Comparison of ENCODE assay signal across 10 cellular contexts in genomic region chr11:44120169-44120568, GRCh38. TPM values are rescaled to one million over a fixed set of nuclear protein-coding genes. Genes with fewer than 3 reads are reported as not detected.
DNase-seq lines count a peak whose midpoint lies in the region; ATAC-seq and TF ChIP-seq lines count a peak whose summit lies in the region.
"Had no signal": no experiment of that assay in that cellular context is flagged by ENCODE, and none has a peak within 500 bp of the region (broad histone marks: within the 10 kb centered on the region; RNA-seq: fewer than 3 reads in every experiment).

No MANE protein-coding gene starts in this region.

- peaks cover 27% of the 10 kb centered on the region for H3K36me3 ChIP-seq in GM23248 (ENCODE audit: low read depth)

- H4K20me1 ChIP-seq in GM23248 (ENCODE audit: insufficient read depth), result peaks cover 10% of the 10 kb centered on the region; the same call in 1 of the 2 replicates

- no peaks in the 10 kb centered on the region for H3K27me3 ChIP-seq in GM23248 (replicated peaks; ENCODE audit: insufficient read depth)

- peak; percentile 13 for TF ChIP-seq CTCF in foreskin fibroblast (IDR thresholded peaks at IDR 0.05; ENCODE audit: low read depth, low read length)
- TF ChIP-seq CTCF in retinal pigment epithelial cell (conservative IDR thresholded peaks at IDR 0.05; ENCODE audit: low read depth, low read length), result peak; percentile 46

- H2AFZ ChIP-seq in GM23248, result no peak overlapping the region

- H3K4me1 ChIP-seq in GM23248 (ENCODE audit: insufficient read depth), result no peaks in the 10 kb centered on the region

- DNase-seq in GM23248, result peak; percentile 25
- DNase-seq in foreskin fibroblast, result peak in 1 of 2 donors; percentile 27
- no peak for DNase-seq in retinal pigment epithelial cell (ENCODE audit: low read depth)
- DNase-seq in NCI-H2227 treated with DMSO at 0.1 percent for 48 hours (lab: John Stamatoyannopoulos, UW), result no peak
- DNase-seq: activated CD4-positive, CD25-positive, alpha-beta regulatory T cell; activated naive CD8-positive, alpha-beta T cell treated with anti-CD3 and anti-CD28 coated beads, Interleukin-2, amount 10 ng/mL, durations not matched to agents 7 days and 5 days; stimulated activated CD4-positive, alpha-beta T cell treated with anti-CD3 and anti-CD28 coated beads, Interleukin-1b, Interleukin-23, amount 100 ng/mL, for 48 hours had no signal

- H3K9me2 ChIP-seq in GM23248 (ENCODE audit: insufficient read depth), result no peaks in the 10 kb centered on the region

- no peak overlapping the region for H3K4me2 ChIP-seq in GM23248 (ENCODE audit: unreplicated experiment)

- in situ Hi-C loops in GM23248 (cut with MboI), result no loop called here

- no peaks in the 10 kb centered on the region for H3K9me3 ChIP-seq in GM23248 (ENCODE audit: low read depth)

- 69 to 74% methylated on average over 5 of the region's 5 CpGs for WGBS in GM23248 (ENCODE audit: low coverage in 1 of 2, low lambda C conversion rate in 2 of 2, missing lambda C conversion rate in 2 of 2), 2 experiments

- ATAC-seq in SK-N-SH treated with all-trans-retinoic acid at 6 μM for 48 hours, result peak; percentile 65
- ATAC-seq in GM21390 (IDR thresholded peaks at IDR 0.05; ENCODE audit: unreplicated experiment), result no peak
- no peak for ATAC-seq in GM21381 (IDR thresholded peaks at IDR 0.05; ENCODE audit: unreplicated experiment)

- H3K27ac ChIP-seq in GM23248, result no peak overlapping the region

- no peaks in the 10 kb centered on the region for H3K79me2 ChIP-seq in GM23248 (ENCODE audit: insufficient read depth)

- H3K4me3 ChIP-seq in GM23248, result no peak overlapping the region
- H3K4me3 ChIP-seq in foreskin fibroblast (ENCODE audit: low read depth in 1 of 2, low read length in 2 of 2), result no peak overlapping the region
- no peak overlapping the region for H3K4me3 ChIP-seq in retinal pigment epithelial cell (ENCODE audit: low read length)

- no peaks in the 10 kb centered on the region for H3F3A ChIP-seq in GM23248 (ENCODE audit: insufficient read depth)

- no peak overlapping the region for H3K9ac ChIP-seq in GM23248

TF ChIP-seq in SK-N-SH treated with all-trans-retinoic acid at 6 μM for 48 hours, 23 proteins besides CTCF, POLR2A, EP300 and RAD21:
- TF ChIP-seq BACH2 (CRISPR knock-in tag; IDR thresholded peaks at IDR 0.05; ENCODE audit: borderline replicate concordance), result no peak
- TF ChIP-seq ZFP3 (CRISPR knock-in tag; IDR thresholded peaks at IDR 0.05), result no peak
- TF ChIP-seq TSHZ2 (CRISPR knock-in tag; IDR thresholded peaks at IDR 0.05), result no peak
- no peak for TF ChIP-seq ZNF8 (CRISPR knock-in tag; IDR thresholded peaks at IDR 0.05)

RNA-seq across cellular contexts. Expression of gene EXT2, which starts 24.7 kb away (rescaled TPM):
- 127 and 209 TPM in 2 replicates for total RNA-seq in GM23248 (2014; rRNA removed; shearing (Covaris generic))
- polyA plus RNA-seq in GM23248 (2016; fragmentation: Nextera tagmentation; extraction: Ambion mirVana), result 99.8 and 104 TPM in 2 replicates

RNA-seq across cellular contexts. Expression of gene ACCS, which starts 54.1 kb away (rescaled TPM):
- total RNA-seq in GM23248 (2014; rRNA removed; shearing (Covaris generic)), result 10.0 and 13.3 TPM in 2 replicates
- polyA plus RNA-seq in GM23248 (2016; fragmentation: Nextera tagmentation; extraction: Ambion mirVana), result 10.3 and 13.7 TPM in 2 replicates
